ENCODE assay signal across 3 cellular contexts in genomic region chr1:245407983-245408382, GRCh38.
TF ChIP-seq lines count a peak whose summit lies in the region.

No MANE protein-coding gene starts in this region.

TF ChIP-seq in HepG2, 621 proteins besides CTCF, POLR2A, EP300 and RAD21:
- TF ChIP-seq ZNF510 (CRISPR knock-in tag; IDR thresholded peaks at IDR 0.05; ENCODE audit: low read depth), result no peak
- no peak for TF ChIP-seq ZBTB25 (CRISPR knock-in tag; IDR thresholded peaks at IDR 0.05)
- peak; percentile 67 to 68 for TF ChIP-seq MAFK (conservative IDR thresholded peaks at IDR 0.05 in 1 of 2, IDR thresholded peaks at IDR 0.05 in 1 of 2; ENCODE audit: low read length in 2 of 2)
- peak; percentile 63 for TF ChIP-seq MAFF (IDR thresholded peaks at IDR 0.05; ENCODE audit: low read depth, low read length)
- TF ChIP-seq ZNF782 (CRISPR knock-in tag; IDR thresholded peaks at IDR 0.05; ENCODE audit: borderline replicate concordance), result no peak

TF ChIP-seq in IMR-90, 13 proteins besides CTCF, POLR2A, EP300 and RAD21:
- TF ChIP-seq FOS (IDR thresholded peaks at IDR 0.05; ENCODE audit: low read depth, low read length) (no peak), MAFK (IDR thresholded peaks at IDR 0.05; ENCODE audit: low read depth, low read length) (peak; percentile 27; the same call in 1 of the 2 replicates), ELK1 (IDR thresholded peaks at IDR 0.05; ENCODE audit: borderline replicate concordance, low read depth, low read length) (no peak)

TF ChIP-seq in K562, 482 proteins besides CTCF, POLR2A, EP300 and RAD21:
- TF ChIP-seq MAFG (tag; conservative IDR thresholded peaks at IDR 0.05) (peak; percentile 61), C11orf30 (IDR thresholded peaks at IDR 0.05; ENCODE audit: low read depth) (peak; percentile 70; the same call in 1 of the 2 replicates), HNRNPH1 (optimal IDR thresholded peaks at IDR 0.05; ENCODE audit: low read depth, low read length) (no peak), ZNF316 (IDR thresholded peaks at IDR 0.05) (peak; percentile 82), MAFF (IDR thresholded peaks at IDR 0.05; ENCODE audit: low read length) (peak; percentile 24; the same call in 1 of the 2 replicates)
